In genomic region chr6:39530201-39530759, GRCh38 we compare ENCODE assay signal across 8 cellular contexts.
DNase-seq lines count a peak whose midpoint lies in the region; ATAC-seq and TF ChIP-seq lines count a peak whose summit lies in the region.

No MANE protein-coding gene starts in this region.

- H3K36me3 Mint-ChIP-seq in activated T-cell treated with anti-CD3 and anti-CD28 coated beads, Interleukin-2, amount 50 U/mL, for 72 hours (ENCODE audit: insufficient read depth in 2 of 2) = no peaks in the 10 kb centered on the region
- H3K36me3 Mint-ChIP-seq in activated T-helper 2 cell treated with anti-CD3 and anti-CD28 coated beads, Interferon-gamma antibody, Interleukin-2, Interleukin-4, amounts not matched to agents 10 μg/mL and 5 μg/mL and 100 μg/mL, durations not matched to agents 14 hours and 24 hours and 36 hours (ENCODE audit: low read depth) = no peaks in the 10 kb centered on the region
- no peaks in the 10 kb centered on the region for H3K36me3 Mint-ChIP-seq in stimulated activated memory B cell treated with anti-CD40 and anti-IgM and Interleukin-4, amounts not matched to agents 10 μg/mL and 1 μg/mL and 100 μg/mL, for 72 hours

- intact Hi-C loops in activated T-helper 2 cell treated with anti-CD3 and anti-CD28 coated beads, Interferon-gamma antibody, Interleukin-2, Interleukin-4, amounts not matched to agents 10 μg/mL and 5 μg/mL and 100 μg/mL, durations not matched to agents 14 hours and 24 hours and 36 hours (cut with micrococcal nuclease) = no loop called here
- intact Hi-C loops in testis (cut with DNase I; ENCODE audit: low total_unique reads) = no loop called here

- no peak overlapping the region for H3K4me3 ChIP-seq in testis

- no peak for TF ChIP-seq POLR2A in testis (IDR thresholded peaks at IDR 0.05)

- peak overlapping the region; percentile 32 for H3K27ac Mint-ChIP-seq in activated T-cell treated with anti-CD3 and anti-CD28 coated beads, Interleukin-2, amount 50 U/mL, for 72 hours
- peak overlapping the region; percentile 50 for H3K27ac Mint-ChIP-seq in activated T-helper 2 cell treated with anti-CD3 and anti-CD28 coated beads, Interferon-gamma antibody, Interleukin-2, Interleukin-4, amounts not matched to agents 10 μg/mL and 5 μg/mL and 100 μg/mL, durations not matched to agents 14 hours and 24 hours and 36 hours
- H3K27ac Mint-ChIP-seq in stimulated activated memory B cell treated with anti-CD40 and anti-IgM and Interleukin-4, amounts not matched to agents 10 μg/mL and 1 μg/mL and 100 μg/mL, for 72 hours = peak overlapping the region; percentile 89

- peak overlapping the region in 1 of 2 donors; percentile 60 for H3K4me3 Mint-ChIP-seq in activated T-cell treated with anti-CD3 and anti-CD28 coated beads, Interleukin-2, amount 50 U/mL, for 72 hours
- H3K4me3 Mint-ChIP-seq in activated T-helper 2 cell treated with anti-CD3 and anti-CD28 coated beads, Interferon-gamma antibody, Interleukin-2, Interleukin-4, amounts not matched to agents 10 μg/mL and 5 μg/mL and 100 μg/mL, durations not matched to agents 14 hours and 24 hours and 36 hours (ENCODE audit: low read depth) = no peak overlapping the region
- H3K4me3 Mint-ChIP-seq in stimulated activated memory B cell treated with anti-CD40 and anti-IgM and Interleukin-4, amounts not matched to agents 10 μg/mL and 1 μg/mL and 100 μg/mL, for 72 hours = peak overlapping the region; percentile 77

- H3K9me3 ChIP-seq in testis = no peaks in the 10 kb centered on the region

- no peaks in the 10 kb centered on the region for H3K4me1 ChIP-seq in testis

- WGBS in testis, 2 donors = 38 to 72% methylated on average over 4 of the region's 4 CpGs

- H3K27me3 Mint-ChIP-seq in activated T-cell treated with anti-CD3 and anti-CD28 coated beads, Interleukin-2, amount 50 U/mL, for 72 hours (ENCODE audit: low read depth) = peaks cover 21% of the 10 kb centered on the region
- H3K27me3 Mint-ChIP-seq in activated T-helper 2 cell treated with anti-CD3 and anti-CD28 coated beads, Interferon-gamma antibody, Interleukin-2, Interleukin-4, amounts not matched to agents 10 μg/mL and 5 μg/mL and 100 μg/mL, durations not matched to agents 14 hours and 24 hours and 36 hours (ENCODE audit: low read depth) = peaks cover 6% of the 10 kb centered on the region
- peaks cover 20% of the 10 kb centered on the region for H3K27me3 Mint-ChIP-seq in stimulated activated memory B cell treated with anti-CD40 and anti-IgM and Interleukin-4, amounts not matched to agents 10 μg/mL and 1 μg/mL and 100 μg/mL, for 72 hours

- ATAC-seq in activated T-cell treated with anti-CD3 and anti-CD28 coated beads, Interleukin-2, amount 50 U/mL, for 72 hours (replicated peaks in 1 of 2) = peak; percentile 76 to 78
- ATAC-seq in HG02970 (IDR thresholded peaks at IDR 0.05; ENCODE audit: low FRiP score, unreplicated experiment) = peak; percentile 95
- peak; percentile 97 for ATAC-seq in stimulated activated memory B cell treated with anti-CD40 and anti-IgM and Interleukin-4, amounts not matched to agents 10 μg/mL and 1 μg/mL and 100 μg/mL, for 72 hours

- no peak overlapping the region for H3K27ac ChIP-seq in testis

- H3K27me3 ChIP-seq in testis = no peaks in the 10 kb centered on the region

- H3K36me3 ChIP-seq in testis (ENCODE audit: low read depth, missing control alignments) = no peaks in the 10 kb centered on the region

- no peak for DNase-seq in activated T-cell treated with anti-CD3 and anti-CD28 coated beads, Interleukin-2, amount 50 U/mL, for 72 hours
- DNase-seq in activated T-cell treated with anti-CD3 and anti-CD28 coated beads, Interleukin-2, amount 50 U/mL, for 1 hour = no peak
- DNase-seq in activated T-helper 2 cell treated with anti-CD3 and anti-CD28 coated beads, Interferon-gamma antibody, Interleukin-2, Interleukin-4, amounts not matched to agents 10 μg/mL and 5 μg/mL and 100 μg/mL, durations not matched to agents 14 hours and 24 hours and 36 hours (ENCODE audit: low spot score) = no peak
- DNase-seq in testis (no peak), D341Med (ENCODE audit: low spot score) (no peak), GF-D8 (lab: John Stamatoyannopoulos, UW) (no peak)

- H3K4me1 Mint-ChIP-seq in activated T-cell treated with anti-CD3 and anti-CD28 coated beads, Interleukin-2, amount 50 U/mL, for 72 hours (ENCODE audit: low read depth) = peaks cover 9% of the 10 kb centered on the region
- peaks cover 8% of the 10 kb centered on the region for H3K4me1 Mint-ChIP-seq in activated T-helper 2 cell treated with anti-CD3 and anti-CD28 coated beads, Interferon-gamma antibody, Interleukin-2, Interleukin-4, amounts not matched to agents 10 μg/mL and 5 μg/mL and 100 μg/mL, durations not matched to agents 14 hours and 24 hours and 36 hours (ENCODE audit: low read depth)
- peaks cover 22% of the 10 kb centered on the region for H3K4me1 Mint-ChIP-seq in stimulated activated memory B cell treated with anti-CD40 and anti-IgM and Interleukin-4, amounts not matched to agents 10 μg/mL and 1 μg/mL and 100 μg/mL, for 72 hours

- no peak for TF ChIP-seq CTCF in testis (IDR thresholded peaks at IDR 0.05)

- peaks cover 0 to 1% of the 10 kb centered on the region in 2 donors for H3K9me3 Mint-ChIP-seq in activated T-cell treated with anti-CD3 and anti-CD28 coated beads, Interleukin-2, amount 50 U/mL, for 72 hours
- peaks cover 3% of the 10 kb centered on the region for H3K9me3 Mint-ChIP-seq in activated T-helper 2 cell treated with anti-CD3 and anti-CD28 coated beads, Interferon-gamma antibody, Interleukin-2, Interleukin-4, amounts not matched to agents 10 μg/mL and 5 μg/mL and 100 μg/mL, durations not matched to agents 14 hours and 24 hours and 36 hours
- H3K9me3 Mint-ChIP-seq in stimulated activated memory B cell treated with anti-CD40 and anti-IgM and Interleukin-4, amounts not matched to agents 10 μg/mL and 1 μg/mL and 100 μg/mL, for 72 hours = peaks cover 3% of the 10 kb centered on the region

Comparison
In these comparisons a context has a peak if more than half of its experiments do, and no peak if none do; other contexts are left out.
1. H3K27ac Mint-ChIP-seq: peak in every context shown above with its lines; median percentile 89 in stimulated activated memory B cell treated with anti-CD40 and anti-IgM and Interleukin-4, amounts not matched to agents 10 μg/mL and 1 μg/mL and 100 μg/mL, for 72 hours; 50 in activated T-helper 2 cell treated with anti-CD3 and anti-CD28 coated beads, Interferon-gamma antibody, Interleukin-2, Interleukin-4, amounts not matched to agents 10 μg/mL and 5 μg/mL and 100 μg/mL, durations not matched to agents 14 hours and 24 hours and 36 hours; 32 in activated T-cell treated with anti-CD3 and anti-CD28 coated beads, Interleukin-2, amount 50 U/mL, for 72 hours.